In the genomic region with DNA sequence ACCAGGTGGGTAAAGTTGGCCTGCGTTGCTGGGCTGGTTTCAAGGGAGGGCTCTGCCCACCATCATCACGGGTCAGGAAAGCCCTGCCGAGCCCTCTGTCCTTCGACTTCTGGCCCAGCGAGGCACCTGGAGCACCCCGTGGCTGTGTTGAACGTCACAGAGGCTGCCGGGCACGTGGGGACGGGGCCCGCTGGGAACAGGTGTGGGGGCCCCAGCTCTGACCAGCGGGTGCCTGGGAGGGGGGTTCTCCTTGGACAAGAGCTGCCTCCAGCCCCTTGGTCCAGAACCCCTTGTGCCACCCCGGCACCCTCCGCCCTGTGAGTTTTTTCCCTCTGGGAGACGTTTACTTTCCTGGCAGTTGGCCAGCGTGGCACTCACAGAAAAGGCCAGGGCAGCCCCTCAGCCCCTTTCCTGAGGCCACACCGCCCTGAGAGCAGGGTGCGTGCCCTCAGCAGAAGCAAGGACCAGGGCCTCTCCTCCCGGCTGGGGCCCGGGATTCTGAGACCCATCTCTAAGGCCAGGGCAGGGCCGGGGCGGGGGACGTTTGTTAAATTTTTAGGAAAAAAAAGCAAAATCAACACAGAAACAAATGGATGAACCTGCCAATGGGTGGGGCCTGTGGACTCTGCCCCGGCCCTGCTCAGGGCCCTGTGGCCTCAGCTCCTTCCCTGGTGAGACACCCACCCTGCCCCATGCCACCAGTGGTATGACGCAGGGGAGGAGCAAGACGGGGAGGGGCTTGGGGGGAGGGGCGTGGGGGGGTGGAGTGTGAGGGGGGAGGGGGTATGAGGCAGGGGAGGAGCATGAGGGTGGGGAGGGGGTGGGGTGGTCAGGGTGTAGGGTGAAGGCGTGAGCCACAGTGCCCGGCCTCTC, we compare ENCODE assay signal across 18 cellular contexts. TPM values are rescaled to one million over a fixed set of nuclear protein-coding genes. Genes with fewer than 3 reads are reported as not detected.
A peak's percentile ranks its signal among the peaks of the same experiment; 100 is the strongest.
DNase-seq lines count a peak whose midpoint lies in the region; FAIRE-seq lines count a peak whose summit lies in the region.
"Had no signal": no experiment of that assay in that cellular context is flagged by ENCODE, and none has a peak within 500 bp of the region (broad histone marks: within the 10 kb centered on the region; RNA-seq: fewer than 3 reads in every experiment).

No MANE protein-coding gene starts in this region.

- intact Hi-C loops in posterior vena cava (cut with DNase I): no loop called here

- H3K9ac ChIP-seq in BLaER1: peak overlapping the region; percentile 80
- H3K9ac ChIP-seq in BLaER1 treated with 17β-estradiol and CSF1 and Interleukin-3, amounts not matched to agents 10 nM and 100 nM: peak overlapping the region; percentile 36 to 70 (median 67); a peak in 21 of 22 replicates

- peak; percentile 19 for DNase-seq in iPS-NIHi11 (ENCODE audit: low spot score)
- DNase-seq in posterior vena cava (ENCODE audit: low spot score): peak; percentile 81
- no peak for DNase-seq in pons (ENCODE audit: low spot score)
- no peak for DNase-seq in RCC 7860 (ENCODE audit: low spot score)
- no peak for DNase-seq in KG1 (lab: John Stamatoyannopoulos, UW)
- DNase-seq: ACHN; BE2C; Calu3; CD8-positive, alpha-beta T cell; DMS79 treated with DMSO at 0.1 percent for 48 hours; GF-D8; HFFc6 had no signal

- peaks cover 64% of the 10 kb centered on the region for H3K4me1 ChIP-seq in BLaER1
- peaks cover 19 to 66% (median 50%) of the 10 kb centered on the region in 10 experiments for H3K4me1 ChIP-seq in BLaER1 treated with 17β-estradiol and CSF1 and Interleukin-3, amounts not matched to agents 10 nM and 100 nM
- H3K4me1 ChIP-seq: BE2C had no signal

- H3K4me3 ChIP-seq in BLaER1: peak overlapping the region; percentile 43
- H3K4me3 ChIP-seq in BLaER1 treated with 17β-estradiol and CSF1 and Interleukin-3, amounts not matched to agents 10 nM and 100 nM: peak overlapping the region in 9 of 10 experiments; percentile 9 to 32 (median 23); a peak in 10 of 20 replicates
- H3K4me3 ChIP-seq: GM23338 had no signal

- no peaks in the 10 kb centered on the region for H3K27me3 ChIP-seq in BLaER1
- peaks cover 0 to 16% (median 0%) of the 10 kb centered on the region in 11 experiments; a peak in 7 of 22 replicates for H3K27me3 ChIP-seq in BLaER1 treated with 17β-estradiol and CSF1 and Interleukin-3, amounts not matched to agents 10 nM and 100 nM

- H4K20me1 ChIP-seq in BLaER1: no peaks in the 10 kb centered on the region
- no peaks in the 10 kb centered on the region for H4K20me1 ChIP-seq in BLaER1 treated with 17β-estradiol and CSF1 and Interleukin-3, amounts not matched to agents 10 nM and 100 nM

- peaks cover 19% of the 10 kb centered on the region for H3K9me3 ChIP-seq in BLaER1
- H3K9me3 ChIP-seq in BLaER1 treated with 17β-estradiol and CSF1 and Interleukin-3, amounts not matched to agents 10 nM and 100 nM (replicated peaks in 1 of 11): peaks cover 15 to 30% (median 22%) of the 10 kb centered on the region in 11 experiments

- no peak for FAIRE-seq in RCC 7860 (lab: Jason Lieb, UNC)
- FAIRE-seq: A204.1, H54, HTR-8/SVneo had no signal

- H3K4me2 ChIP-seq in BLaER1: peak overlapping the region; percentile 98
- H3K4me2 ChIP-seq in BLaER1 treated with 17β-estradiol and CSF1 and Interleukin-3, amounts not matched to agents 10 nM and 100 nM: peak overlapping the region; percentile 86 to 98 (median 93)
- H3K4me2 ChIP-seq: GM23338 had no signal

- no peaks in the 10 kb centered on the region for H3K36me3 ChIP-seq in BLaER1
- H3K36me3 ChIP-seq in BLaER1 treated with 17β-estradiol and CSF1 and Interleukin-3, amounts not matched to agents 10 nM and 100 nM: peaks cover 0 to 3% (median 0%) of the 10 kb centered on the region in 11 experiments; a peak in 1 of 22 replicates
- H3K36me3 ChIP-seq: BE2C had no signal

- H3K27ac ChIP-seq in BLaER1: peak overlapping the region; percentile 94
- H3K27ac ChIP-seq in BLaER1 treated with 17β-estradiol and CSF1 and Interleukin-3, amounts not matched to agents 10 nM and 100 nM: peak overlapping the region; percentile 43 to 76 (median 61)

RNA-seq across cellular contexts. Expression of a gene that starts 31.3 kb away (rescaled TPM):
- not detected for total RNA-seq in posterior vena cava
- total RNA-seq: Calu3; CD8-positive, alpha-beta T cell; GM23338; HFFc6 had no signal

RNA-seq across cellular contexts. Expression of a gene that starts 43.4 kb away (rescaled TPM):
- 1 to 10 TPM; 7.7 TPM for total RNA-seq in posterior vena cava

RNA-seq across cellular contexts. Expression of a gene that starts 43.6 kb away (rescaled TPM):
- total RNA-seq in posterior vena cava: 10 to 100 TPM in 1 of 2 donors, 1 to 10 TPM in 1; 8.8 to 11.4 TPM

Comparison
In these comparisons a context has a peak if more than half of its experiments do, and no peak if none do; other contexts are left out.
1. DNase-seq: peak in iPS-NIHi11 (single experiment) and posterior vena cava (single experiment); none in pons (single experiment), RCC 7860 (single experiment) and KG1 (single experiment).